Comparison of ENCODE assay signal across 9 cellular contexts in the genomic region with DNA sequence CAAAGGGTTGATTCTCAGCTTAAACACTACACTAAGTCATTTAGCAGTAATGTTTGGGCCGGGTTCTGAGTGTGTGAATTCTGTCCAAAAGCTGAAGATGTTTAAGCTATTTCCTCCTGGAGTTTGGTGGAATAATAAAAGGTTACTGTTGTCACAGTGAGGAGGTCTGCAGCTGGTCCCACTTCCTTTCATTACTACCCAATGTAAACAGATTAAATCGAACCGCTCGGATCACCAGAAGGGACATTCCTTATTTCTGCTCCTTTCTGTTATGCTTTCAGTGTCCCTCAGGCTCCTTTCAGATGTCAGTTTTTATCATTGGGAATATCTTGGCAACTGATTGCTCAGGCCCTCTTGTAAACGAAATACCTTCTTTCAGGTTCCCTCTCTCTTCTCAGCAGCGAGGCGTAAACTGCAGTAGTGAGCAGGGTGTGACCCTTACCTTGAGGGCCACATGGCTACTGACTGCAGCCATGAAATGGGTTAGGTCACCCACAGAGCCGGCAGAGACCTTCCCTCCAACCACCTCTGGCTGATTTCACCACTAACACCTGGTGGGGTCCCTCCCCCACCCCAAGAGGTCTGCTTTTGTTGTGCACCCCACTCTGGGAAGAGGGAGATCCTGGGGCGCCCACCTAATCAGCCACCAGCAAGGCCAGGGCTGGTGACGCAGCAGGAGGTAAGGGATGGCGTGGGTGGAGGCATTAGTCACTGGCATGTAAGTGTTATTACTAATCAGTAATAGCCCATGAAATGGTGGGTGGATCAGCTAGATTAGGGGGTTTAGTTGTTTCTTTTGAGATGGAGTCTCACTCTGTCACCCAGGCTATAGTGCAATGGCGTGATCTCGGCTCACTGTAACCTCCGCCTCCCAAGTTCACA.
A peak's percentile ranks its signal among the peaks of the same experiment; 100 is the strongest.
DNase-seq lines count a peak whose midpoint lies in the region; ATAC-seq and TF ChIP-seq lines count a peak whose summit lies in the region.
"Had no signal": no experiment of that assay in that cellular context is flagged by ENCODE, and none has a peak within 500 bp of the region (broad histone marks: within the 10 kb centered on the region; RNA-seq: fewer than 3 reads in every experiment).

No MANE protein-coding gene starts in this region.

- intact Hi-C loops in heart right ventricle (cut with DNase I) = no loop called here
- intact Hi-C loops in left ventricle myocardium superior (cut with micrococcal nuclease) = no loop called here

- no peak overlapping the region for H3K4ac ChIP-seq in mesenchymal stem cell (ENCODE audit: low read depth in 1 of 2, low read length in 2 of 2)

- no peak overlapping the region for H3K9ac ChIP-seq in adipocyte (ENCODE audit: low read length)
- H3K9ac ChIP-seq in mesenchymal stem cell (ENCODE audit: low read length) = peak overlapping the region; percentile 40

- peak overlapping the region in 6 of 10 donors; percentile 7 to 63 (median 48) for H3K27ac ChIP-seq in heart right ventricle
- H3K27ac ChIP-seq in mesenchymal stem cell (ENCODE audit: low read length, poor library complexity, severe bottlenecking) = peak overlapping the region; percentile 52

- no peak overlapping the region for H2BK12ac ChIP-seq in mesenchymal stem cell (ENCODE audit: low read length in 2 of 2)

- H3K4me3 ChIP-seq in heart right ventricle = no peak overlapping the region
- no peak overlapping the region for H3K4me3 ChIP-seq in adipocyte (ENCODE audit: low read length)
- H3K4me3 ChIP-seq in mesenchymal stem cell (ENCODE audit: insufficient read depth in 1 of 2, low read depth in 1 of 2, low read length in 2 of 2) = no peak overlapping the region

- DNase-seq in heart right ventricle (no peak), left ventricle myocardium superior (no peak), adipocyte (ENCODE audit: low read depth) (peak; percentile 45), mesenchymal stem cell (peak; percentile 52), HuH-7 (ENCODE audit: low spot score) (no peak)
- DNase-seq in effector CD8-positive, alpha-beta T cell (lab: John Stamatoyannopoulos, UW) = no peak
- DNase-seq: Caco-2 had no signal

- H4K8ac ChIP-seq in mesenchymal stem cell (ENCODE audit: low read length) = no peak overlapping the region

- peak overlapping the region; percentile 57 for H2AK5ac ChIP-seq in mesenchymal stem cell (ENCODE audit: low read length, severe bottlenecking)

- H3K14ac ChIP-seq in mesenchymal stem cell (ENCODE audit: low read length in 2 of 2) = no peak overlapping the region

- no peak overlapping the region for H2BK15ac ChIP-seq in mesenchymal stem cell (ENCODE audit: low read depth, poor library complexity, severe bottlenecking)

- H2BK120ac ChIP-seq in mesenchymal stem cell (ENCODE audit: low read depth, low read length) = no peak overlapping the region

- peak in 4 of 8 donors; percentile 11 to 37 (median 29) for ATAC-seq in heart right ventricle
- no peak for ATAC-seq in left ventricle myocardium superior
- ATAC-seq in HG03439 (IDR thresholded peaks at IDR 0.05; ENCODE audit: unreplicated experiment) = no peak
- ATAC-seq in HG02870 (IDR thresholded peaks at IDR 0.05; ENCODE audit: unreplicated experiment) = no peak

- H3K4me1 ChIP-seq in heart right ventricle (peaks cover 2 to 33% (median 19%) of the 10 kb centered on the region in 9 donors), adipocyte (ENCODE audit: control insufficient read depth, insufficient read depth, low read length) (peaks cover 17% of the 10 kb centered on the region), mesenchymal stem cell (ENCODE audit: control insufficient read depth, insufficient read depth, low read depth, low read length) (peaks cover 12% of the 10 kb centered on the region)
- H3K4me1 ChIP-seq: Caco-2 had no signal

- no peaks in the 10 kb centered on the region for H3K27me3 ChIP-seq in heart right ventricle
- no peaks in the 10 kb centered on the region for H3K27me3 ChIP-seq in adipocyte (replicated peaks; ENCODE audit: control insufficient read depth, insufficient read depth, low read length)
- H3K27me3 ChIP-seq in mesenchymal stem cell (ENCODE audit: control insufficient read depth in 1 of 2, insufficient read depth in 1 of 2, low read length in 2 of 2) = no peaks in the 10 kb centered on the region

- H4K91ac ChIP-seq in mesenchymal stem cell (ENCODE audit: low read length) = no peak overlapping the region

- no peak for TF ChIP-seq CTCF in heart right ventricle (IDR thresholded peaks at IDR 0.05)

- WGBS in heart right ventricle, 2 donors = 68 to 73% methylated on average over 14 of the region's 14 CpGs
- 67% methylated on average over 11 of the region's 14 CpGs for WGBS in mesenchymal stem cell

- H3K36me3 ChIP-seq in heart right ventricle = peaks cover 0 to 27% (median 3%) of the 10 kb centered on the region in 9 donors
- H3K36me3 ChIP-seq in adipocyte (ENCODE audit: control insufficient read depth, insufficient read depth, low read length, severe bottlenecking) = peaks cover 24% of the 10 kb centered on the region
- H3K36me3 ChIP-seq in mesenchymal stem cell (ENCODE audit: control insufficient read depth in 1 of 2, insufficient read depth in 2 of 2, low read depth in 1 of 2, low read length in 2 of 2) = peaks cover 9 to 23% of the 10 kb centered on the region in 2 experiments

- H2BK5ac ChIP-seq in mesenchymal stem cell (ENCODE audit: low read depth, low read length, poor library complexity, severe bottlenecking) = no peak overlapping the region

- no peak overlapping the region for H3K4me2 ChIP-seq in mesenchymal stem cell (ENCODE audit: low read length, poor library complexity, severe bottlenecking)

- no peak overlapping the region for H3K23ac ChIP-seq in mesenchymal stem cell (ENCODE audit: low read length in 2 of 2)

- no peak overlapping the region for H2AFZ ChIP-seq in mesenchymal stem cell (ENCODE audit: low read depth, low read length)

- H3K18ac ChIP-seq in mesenchymal stem cell (ENCODE audit: low read depth in 1 of 2, low read length in 2 of 2) = no peak overlapping the region

- H3K9me3 ChIP-seq in heart right ventricle (no peaks in the 10 kb centered on the region), adipocyte (ENCODE audit: control insufficient read depth, low read length) (no peaks in the 10 kb centered on the region), mesenchymal stem cell (ENCODE audit: control insufficient read depth, low read length) (no peaks in the 10 kb centered on the region)
- H3K9me3 ChIP-seq: Caco-2 had no signal

- no peaks in the 10 kb centered on the region for H3K79me1 ChIP-seq in mesenchymal stem cell (replicated peaks; ENCODE audit: low read length, poor library complexity, severe bottlenecking)

Comparison
In these comparisons a context has a peak if more than half of its experiments do, and no peak if none do; other contexts are left out.
1. DNase-seq: peak in adipocyte (single experiment) and mesenchymal stem cell (single experiment); none in heart right ventricle (0 of 2), left ventricle myocardium superior (single experiment), HuH-7 (single experiment) and effector CD8-positive, alpha-beta T cell (single experiment).